In the genomic region with DNA sequence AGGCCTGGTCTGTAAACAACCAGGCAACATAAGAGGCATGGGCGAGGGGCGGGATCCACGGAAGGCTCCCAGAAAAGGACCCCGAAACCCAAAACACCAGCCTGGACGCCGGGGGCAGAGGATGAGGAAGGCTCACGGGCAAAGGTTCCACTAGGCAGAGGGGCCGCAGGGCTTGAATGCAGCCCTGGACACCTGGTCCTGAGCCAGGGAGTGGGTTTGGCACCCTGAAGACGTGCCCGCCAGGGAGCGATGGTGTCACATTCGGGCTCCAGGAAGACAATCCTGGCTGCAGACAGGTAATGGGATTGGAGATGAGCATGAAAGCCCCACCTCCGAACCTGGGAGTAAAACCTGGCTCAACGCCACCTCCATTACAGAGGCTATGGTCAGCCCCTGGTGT, we compare ENCODE assay signal across 21 cellular contexts. TPM values are rescaled to one million over a fixed set of nuclear protein-coding genes. Genes with fewer than 3 reads are reported as not detected.
DNase-seq lines count a peak whose midpoint lies in the region; ATAC-seq and TF ChIP-seq lines count a peak whose summit lies in the region.
"Had no signal": no experiment of that assay in that cellular context is flagged by ENCODE, and none has a peak within 500 bp of the region (broad histone marks: within the 10 kb centered on the region; RNA-seq: fewer than 3 reads in every experiment).

No MANE protein-coding gene starts in this region.

- peak; percentile 11 for DNase-seq in Right ventricle myocardium inferior (ENCODE audit: missing footprints)
- no peak for DNase-seq in right atrium auricular region (ENCODE audit: low spot score)
- no peak for DNase-seq in endothelial cell (ENCODE audit: low spot score)
- DNase-seq in dorsolateral prefrontal cortex: no peak
- no peak for DNase-seq in NOMO-1 (lab: John Stamatoyannopoulos, UW; ENCODE audit: unreplicated experiment in 2 of 2)
- DNase-seq: BE2C; C1 segment of cervical spinal cord; CD4-positive, CD25-positive, alpha-beta regulatory T cell; CD8-positive, alpha-beta memory T cell; COR-L47; DMS 273 treated with DMSO at 0.1 percent for 48 hours; DMS53; DND-41; EL; GOT3 had no signal

- H3K9ac ChIP-seq in OCI-LY3 (ENCODE audit: low read length): no peak overlapping the region; the same call in 1 of the 2 replicates

- ATAC-seq in Right ventricle myocardium inferior: no peak
- ATAC-seq in GM18505 (IDR thresholded peaks at IDR 0.05; ENCODE audit: unreplicated experiment): no peak
- ATAC-seq: GM12878, HepG2 had no signal

- no peak overlapping the region for H3K27ac Mint-ChIP-seq in endothelial cell (ENCODE audit: unreplicated experiment)
- H3K27ac Mint-ChIP-seq: IgD-negative memory B cell had no signal

- peak overlapping the region; percentile 53 for H3K4me3 Mint-ChIP-seq in endothelial cell (ENCODE audit: unreplicated experiment)
- H3K4me3 Mint-ChIP-seq: CD4-positive, CD25-positive, alpha-beta regulatory T cell; CD8-positive, alpha-beta memory T cell had no signal

- 0 out of 2 replicates have a peak overlapping the region, but pooled peaks have one; percentile 27 for H3K4me2 ChIP-seq in OCI-LY3 (ENCODE audit: low read length)

- peaks cover 0 to 24% of the 10 kb centered on the region in 2 donors for H3K4me1 ChIP-seq in right atrium auricular region
- peaks cover 63% of the 10 kb centered on the region for H3K4me1 ChIP-seq in OCI-LY3 (ENCODE audit: low read length)
- H3K4me1 ChIP-seq: BE2C, HAP-1 had no signal

- no peaks in the 10 kb centered on the region for H3K4me1 Mint-ChIP-seq in endothelial cell (ENCODE audit: unreplicated experiment)

- H4K20me1 ChIP-seq in OCI-LY3 (ENCODE audit: insufficient read depth, low read length): peaks cover 12% of the 10 kb centered on the region; the same call in 1 of the 2 replicates

- H3K27me3 Mint-ChIP-seq in endothelial cell (ENCODE audit: unreplicated experiment): peaks cover 13% of the 10 kb centered on the region
- H3K27me3 Mint-ChIP-seq: CD4-positive, CD25-positive, alpha-beta regulatory T cell; CD8-positive, alpha-beta memory T cell; IgD-negative memory B cell had no signal

- H3K27me3 ChIP-seq in right atrium auricular region: no peaks in the 10 kb centered on the region
- H3K27me3 ChIP-seq in OCI-LY3 (ENCODE audit: low read depth, low read length): no peaks in the 10 kb centered on the region
- H3K27me3 ChIP-seq in dorsolateral prefrontal cortex: no peaks in the 10 kb centered on the region
- H3K27me3 ChIP-seq: BE2C had no signal

- H3K36me3 ChIP-seq in right atrium auricular region (peaks cover 6% of the 10 kb centered on the region), OCI-LY3 (replicated peaks; ENCODE audit: low read depth, low read length) (peaks cover 54% of the 10 kb centered on the region)

- no peak overlapping the region for H3K4me3 ChIP-seq in right atrium auricular region
- H3K4me3 ChIP-seq in OCI-LY3 (ENCODE audit: low read length): no peak overlapping the region
- H3K4me3 ChIP-seq in dorsolateral prefrontal cortex: no peak overlapping the region
- H3K4me3 ChIP-seq: GM12878, HAP-1 had no signal

- intact Hi-C loops in Right ventricle myocardium inferior (cut with DNase I) (no loop called here), dorsolateral prefrontal cortex (cut with DNase I) (no loop called here)

- no peaks in the 10 kb centered on the region for H3K9me3 Mint-ChIP-seq in endothelial cell (ENCODE audit: unreplicated experiment)
- H3K9me3 Mint-ChIP-seq: CD8-positive, alpha-beta memory T cell; IgD-negative memory B cell had no signal

- H3K36me3 Mint-ChIP-seq in endothelial cell (ENCODE audit: low read depth, unreplicated experiment): peaks cover 30% of the 10 kb centered on the region

- H2AFZ ChIP-seq in OCI-LY3 (ENCODE audit: low read depth, low read length): no peak overlapping the region

- H3K79me2 ChIP-seq in OCI-LY3 (ENCODE audit: low read length): peaks cover 66% of the 10 kb centered on the region

- H3K9me3 ChIP-seq in right atrium auricular region (no peaks in the 10 kb centered on the region), OCI-LY3 (ENCODE audit: insufficient read depth, low read length) (no peaks in the 10 kb centered on the region)
- H3K9me3 ChIP-seq: BE2C, HAP-1 had no signal

- H3K27ac ChIP-seq in right atrium auricular region (peak overlapping the region in 1 of 2 donors; percentile 68), OCI-LY3 (ENCODE audit: low read length) (peak overlapping the region; percentile 97), dorsolateral prefrontal cortex (peak overlapping the region in 8 of 59 donors; percentile 3 to 52 (median 13))

- TF ChIP-seq CTCF in right atrium auricular region (IDR thresholded peaks at IDR 0.05): no peak
- TF ChIP-seq CTCF in OCI-LY3 (IDR thresholded peaks at IDR 0.05; ENCODE audit: low read depth, low read length): no peak
- TF ChIP-seq CTCF in endothelial cell (IDR thresholded peaks at IDR 0.05; ENCODE audit: unreplicated experiment): no peak
- no peak for TF ChIP-seq CTCF in dorsolateral prefrontal cortex (IDR thresholded peaks at IDR 0.05 in 54 of 56, conservative IDR thresholded peaks at IDR 0.05 in 2 of 56; ENCODE audit: low read depth in 1 of 56, partially characterized antibody in 56 of 56)

- no peak for TF ChIP-seq POLR2A in GM18505 (IDR thresholded peaks at IDR 0.05; ENCODE audit: borderline replicate concordance, extremely low read depth, insufficient read depth, insufficient read length)

RNA-seq across cellular contexts. Expression of gene ZNF787, which starts 31.8 kb away (rescaled TPM):
- 35.3 TPM for total RNA-seq in Right ventricle myocardium inferior
- 10 to 100 TPM in 1 of 2 donors, 1 to 10 TPM in 1; 6.0 to 11.8 TPM for total RNA-seq in right atrium auricular region
- 31.2 TPM for total RNA-seq in endothelial cell (ENCODE audit: unreplicated experiment)
- total RNA-seq in dorsolateral prefrontal cortex: 10 to 100 TPM; 18.4 to 49.8 (median 26.0) TPM

RNA-seq across cellular contexts. Expression of gene ZNF444, which starts 51.7 kb away (rescaled TPM):
- total RNA-seq in Right ventricle myocardium inferior (29.1 TPM), right atrium auricular region (10 to 100 TPM; 26.1 to 30.9 TPM), endothelial cell (ENCODE audit: unreplicated experiment) (40.8 TPM), dorsolateral prefrontal cortex (100 to 1,000 TPM in 1 of 120 experiments, 10 to 100 TPM in 119; 35.5 to 110 (median 56.7) TPM)
